ENCODE assay signal across 8 cellular contexts in genomic region chr13:39037880-39038568, GRCh38. TPM values are rescaled to one million over a fixed set of nuclear protein-coding genes. Genes with fewer than 3 reads are reported as not detected.
A peak's percentile ranks its signal among the peaks of the same experiment; 100 is the strongest.
DNase-seq lines count a peak whose midpoint lies in the region; ATAC-seq and TF ChIP-seq lines count a peak whose summit lies in the region.

A gene with protein sequence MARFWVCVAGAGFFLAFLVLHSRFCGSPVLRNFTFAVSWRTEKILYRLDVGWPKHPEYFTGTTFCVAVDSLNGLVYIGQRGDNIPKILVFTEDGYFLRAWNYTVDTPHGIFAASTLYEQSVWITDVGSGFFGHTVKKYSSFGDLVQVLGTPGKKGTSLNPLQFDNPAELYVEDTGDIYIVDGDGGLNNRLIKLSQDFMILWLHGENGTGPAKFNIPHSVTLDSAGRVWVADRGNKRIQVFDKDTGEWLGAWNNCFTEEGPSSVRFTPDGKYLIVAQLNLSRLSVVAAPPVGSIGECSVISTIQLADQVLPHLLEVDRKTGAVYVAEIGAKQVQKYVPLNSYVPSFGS (plus strand): TSS chr13:39038456. CDS start chr13:39038640, 184 bp downstream.
Gene PROSER1 (minus strand): TSS chr13:39038089. CDS start chr13:39037242, 847 bp downstream.

- TF ChIP-seq POLR2A in lower leg skin (IDR thresholded peaks at IDR 0.05) = no peak

- peaks cover 44% of the 10 kb centered on the region for H3K4me1 ChIP-seq in BLaER1
- peaks cover 20 to 21% of the 10 kb centered on the region in 2 donors for H3K4me1 ChIP-seq in duodenal mucosa (ENCODE audit: control insufficient read depth in 1 of 2, insufficient read depth in 2 of 2, low read length in 2 of 2)

- peak within 1 kb of the TSS; percentile 96 for H3K27ac ChIP-seq in BLaER1
- H3K27ac ChIP-seq in duodenal mucosa (ENCODE audit: low read depth, low read length) = peak within 1 kb of the TSS; percentile 72

- intact Hi-C loops in lower leg skin (cut with DNase I; ENCODE audit: low total_unique reads) = no loop called here

- no peaks in the 10 kb centered on the region for H3K27me3 ChIP-seq in BLaER1
- H3K27me3 ChIP-seq in duodenal mucosa (ENCODE audit: control insufficient read depth in 1 of 2, insufficient read depth in 2 of 2, low read length in 2 of 2) = no peaks in the 10 kb centered on the region

- peak within 1 kb of the TSS; percentile 87 for H3K4me3 Mint-ChIP-seq in activated CD4-positive, alpha-beta memory T cell treated with anti-CD3 and anti-CD28 coated beads, Interleukin-2, amount 10 ng/mL, durations not matched to agents 7 days and 5 days

- peaks cover 52% of the 10 kb centered on the region for H3K4me1 Mint-ChIP-seq in activated CD4-positive, alpha-beta memory T cell treated with anti-CD3 and anti-CD28 coated beads, Interleukin-2, amount 10 ng/mL, durations not matched to agents 7 days and 5 days

- 0 to 1% methylated on average over 31 to 34 of the region's 41 CpGs for WGBS in lower leg skin, 2 donors

- peak within 1 kb of the TSS; percentile 94 for H3K9ac ChIP-seq in BLaER1
- H3K9ac ChIP-seq in duodenal mucosa (ENCODE audit: low read depth in 1 of 2, low read length in 2 of 2) = peak within 1 kb of the TSS; percentile 67 to 84

- H3K9me3 Mint-ChIP-seq in activated CD4-positive, alpha-beta memory T cell treated with anti-CD3 and anti-CD28 coated beads, Interleukin-2, amount 10 ng/mL, durations not matched to agents 7 days and 5 days = no peaks in the 10 kb centered on the region

- H3K9me3 ChIP-seq in BLaER1 (no peaks in the 10 kb centered on the region), duodenal mucosa (ENCODE audit: control insufficient read depth in 1 of 2, low read length in 2 of 2) (no peaks in the 10 kb centered on the region)

- CTCF ChIA-PET in activated CD4-positive, alpha-beta memory T cell treated with anti-CD3 and anti-CD28 coated beads, Interleukin-2, amount 10 ng/mL, durations not matched to agents 7 days and 5 days (lab: Charles Lee) = interaction anchor here (0.8 to 3.9 kb wide), 6 partner anchors 9 to 639 kb away, joined by 3 to 18 read pairs (median 3); no protein-coding TSS in a partner anchor

- H3K4me3 ChIP-seq in BLaER1 (peak within 1 kb of the TSS; percentile 97), duodenal mucosa (ENCODE audit: low read depth in 1 of 2, low read length in 2 of 2) (peak within 1 kb of the TSS; percentile 100), lower leg skin (ENCODE audit: low read depth, poor library complexity, severe bottlenecking) (peak within 1 kb of the TSS; percentile 80)

- H3K27me3 Mint-ChIP-seq in activated CD4-positive, alpha-beta memory T cell treated with anti-CD3 and anti-CD28 coated beads, Interleukin-2, amount 10 ng/mL, durations not matched to agents 7 days and 5 days = no peaks in the 10 kb centered on the region

- POLR2A ChIA-PET in activated CD4-positive, alpha-beta memory T cell treated with anti-CD3 and anti-CD28 coated beads, Interleukin-2, amount 10 ng/mL, durations not matched to agents 7 days and 5 days (lab: Charles Lee) = interaction anchor here (0.8 to 4.1 kb wide), 12 partner anchors 8 to 1627 kb away, joined by 3 to 28 read pairs (median 7); partner anchors contain the start of genes COG6 and UFM1

- no peak for TF ChIP-seq CTCF in lower leg skin (IDR thresholded peaks at IDR 0.05)

- peaks cover 16% of the 10 kb centered on the region for H3K36me3 Mint-ChIP-seq in activated CD4-positive, alpha-beta memory T cell treated with anti-CD3 and anti-CD28 coated beads, Interleukin-2, amount 10 ng/mL, durations not matched to agents 7 days and 5 days (ENCODE audit: low read depth)

- peak within 1 kb of the TSS; percentile 92 for H3K4me2 ChIP-seq in BLaER1

- H4K20me1 ChIP-seq in BLaER1 = peaks cover 42% of the 10 kb centered on the region

- H3K27ac Mint-ChIP-seq in activated CD4-positive, alpha-beta memory T cell treated with anti-CD3 and anti-CD28 coated beads, Interleukin-2, amount 10 ng/mL, durations not matched to agents 7 days and 5 days = peak within 1 kb of the TSS; percentile 93

- peak; percentile 66 for ATAC-seq in GM19351 (IDR thresholded peaks at IDR 0.05; ENCODE audit: unreplicated experiment)
- ATAC-seq in HG03521 (IDR thresholded peaks at IDR 0.05; ENCODE audit: unreplicated experiment) = peak; percentile 66

- H3K36me3 ChIP-seq in BLaER1 (peaks cover 16% of the 10 kb centered on the region; the same call in 1 of the 2 replicates), duodenal mucosa (ENCODE audit: control insufficient read depth in 1 of 2, insufficient read depth in 2 of 2, low read length in 2 of 2) (no peaks in the 10 kb centered on the region)

- DNase-seq in NCI-H82 treated with DMSO at 0.1 percent for 48 hours (lab: John Stamatoyannopoulos, UW; ENCODE audit: unreplicated experiment) = peak; percentile 93
- peak; percentile 81 for DNase-seq in activated CD4-positive, alpha-beta memory T cell treated with anti-CD3 and anti-CD28 coated beads, Interleukin-2, amount 10 ng/mL, durations not matched to agents 7 days and 5 days
- peak; percentile 93 to 97 for DNase-seq in lower leg skin (ENCODE audit: low spot score in 2 of 2)
- peak; percentile 65 to 73 for DNase-seq in stimulated activated CD4-positive, alpha-beta T cell treated with anti-CD3 and anti-CD28 coated beads, Interleukin-4, amount 100 ng/mL, for 48 hours (ENCODE audit: low read depth in 2 of 2)

RNA-seq across cellular contexts. Expression of the first gene that starts in this region (rescaled TPM):
- 10 to 100 TPM; 25.5 to 25.9 TPM for total RNA-seq in activated CD4-positive, alpha-beta memory T cell treated with anti-CD3 and anti-CD28 coated beads, Interleukin-2, amount 10 ng/mL, durations not matched to agents 7 days and 5 days
- 10 to 100 TPM in 2 of 4 donors, 1 to 10 TPM in 2; 8.3 to 12.9 (median 9.7) TPM for total RNA-seq in lower leg skin

RNA-seq across cellular contexts. Expression of gene PROSER1, which starts in this region (rescaled TPM):
- 10 to 100 TPM; 53.2 to 60.7 TPM for total RNA-seq in activated CD4-positive, alpha-beta memory T cell treated with anti-CD3 and anti-CD28 coated beads, Interleukin-2, amount 10 ng/mL, durations not matched to agents 7 days and 5 days
- total RNA-seq in lower leg skin = 10 to 100 TPM; 20.6 to 31.3 (median 21.4) TPM

Comparison
In these comparisons a context has a peak if more than half of its experiments do, and no peak if none do; other contexts are left out.
1. Peak in every context shown above with its lines: DNase-seq, ATAC-seq, H3K4me3 ChIP-seq and H3K27ac ChIP-seq.